8 cellular contexts compared by ENCODE assay signal in the genomic region with DNA sequence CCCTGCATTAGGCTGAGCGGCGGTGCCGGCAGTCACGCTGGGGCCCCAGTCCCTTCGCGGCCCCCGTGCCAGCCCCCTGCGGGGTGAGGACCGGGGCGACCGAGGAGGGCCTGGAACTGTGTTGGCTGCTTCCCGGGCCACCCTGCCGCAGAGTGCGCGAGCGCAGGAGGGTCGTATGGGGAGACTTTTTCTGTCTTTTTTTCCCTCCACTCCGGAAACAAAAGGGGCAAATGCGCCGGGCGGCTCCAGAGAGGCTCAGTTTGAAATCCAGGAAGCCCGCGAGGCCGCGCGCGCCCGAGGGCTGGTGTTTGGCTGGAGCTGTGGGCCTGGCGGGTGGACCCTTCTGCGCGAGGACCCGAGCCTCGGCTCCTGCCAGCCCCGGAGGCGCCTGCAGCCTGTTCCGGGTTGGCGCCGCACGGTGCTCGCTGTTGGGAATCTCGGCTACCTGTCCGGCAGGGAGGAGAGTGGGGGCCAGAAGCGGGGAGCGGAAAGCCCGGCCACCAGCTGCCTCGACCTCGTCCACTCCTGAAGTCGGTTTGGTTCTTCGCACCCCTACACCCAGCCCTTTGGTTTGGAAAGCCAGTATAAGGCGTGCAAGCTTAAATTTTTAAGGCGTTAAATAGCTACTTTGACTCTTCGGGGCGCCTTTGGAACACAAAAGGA. TPM values are rescaled to one million over a fixed set of nuclear protein-coding genes. Genes with fewer than 3 reads are reported as not detected.
DNase-seq lines count a peak whose midpoint lies in the region; ATAC-seq and TF ChIP-seq lines count a peak whose summit lies in the region.

No MANE protein-coding gene starts in this region.

- H3K36me3 ChIP-seq in right atrium auricular region: no peaks in the 10 kb centered on the region

- H3K27me3 Mint-ChIP-seq in activated naive CD8-positive, alpha-beta T cell: peaks cover 39% of the 10 kb centered on the region

- peaks cover 0 to 61% of the 10 kb centered on the region in 2 donors for H3K4me1 ChIP-seq in right atrium auricular region

- H3K27ac ChIP-seq in right atrium auricular region: peak overlapping the region; percentile 86 to 88

- H3K9me3 Mint-ChIP-seq in activated naive CD8-positive, alpha-beta T cell (ENCODE audit: low read depth): no peaks in the 10 kb centered on the region

- H3K4me1 Mint-ChIP-seq in activated naive CD8-positive, alpha-beta T cell (ENCODE audit: low read depth): peaks cover 45% of the 10 kb centered on the region

- ATAC-seq in sciatic nerve: peak; percentile 7
- ATAC-seq in HG02759 (IDR thresholded peaks at IDR 0.05; ENCODE audit: unreplicated experiment): no peak

- POLR2A ChIA-PET in HEK293T (lab: Yijun Ruan, JAX): interaction anchor here (0.9 to 2.1 kb wide), 13 partner anchors 9 to 164 kb away, joined by 3 to 11 read pairs (median 4); a partner anchor contains a TSS

- H3K27me3 ChIP-seq in right atrium auricular region: no peaks in the 10 kb centered on the region

- H3K4me3 ChIP-seq in AG09309 (ENCODE audit: control insufficient read depth, low read depth, low read length) (peak overlapping the region; percentile 74), right atrium auricular region (peak overlapping the region; percentile 62 to 69)

- TF ChIP-seq CTCF in AG09309 (IDR thresholded peaks at IDR 0.05; ENCODE audit: control insufficient read depth, insufficient read depth, low read depth, low read length, missing control alignments): no peak
- no peak for TF ChIP-seq CTCF in right atrium auricular region (IDR thresholded peaks at IDR 0.05)

- H3K9me3 ChIP-seq in right atrium auricular region: no peaks in the 10 kb centered on the region

- intact Hi-C loops in sciatic nerve (cut with DNase I): loop anchor here (2.0 kb wide), 1 partner anchor 22 kb away; no protein-coding TSS in a partner anchor

- H3K4me3 Mint-ChIP-seq in activated naive CD8-positive, alpha-beta T cell: peak overlapping the region; percentile 73

- CTCF ChIA-PET in HEK293T (lab: Yijun Ruan, JAX): interaction anchor here (0.6 to 0.7 kb wide), 2 partner anchors 23 to 137 kb away, joined by 3 read pairs; no protein-coding TSS in a partner anchor

- DNase-seq in AG09309 (ENCODE audit: low read depth) (no peak), HEK293T (ENCODE audit: extremely low spot score) (peak; percentile 39), right atrium auricular region (ENCODE audit: low spot score) (no peak), sciatic nerve (ENCODE audit: low spot score) (no peak), SHP77 (lab: John Stamatoyannopoulos, UW) (no peak), SW 1271 (lab: John Stamatoyannopoulos, UW) (no peak)

- no peaks in the 10 kb centered on the region for H3K36me3 Mint-ChIP-seq in activated naive CD8-positive, alpha-beta T cell

- H3K27ac Mint-ChIP-seq in activated naive CD8-positive, alpha-beta T cell: no peak overlapping the region

TF ChIP-seq in HEK293T, 16 proteins besides CTCF, POLR2A, EP300 and RAD21:
- TF ChIP-seq HDGF (IDR thresholded peaks at IDR 0.05; ENCODE audit: borderline replicate concordance) (no peak), L3MBTL2 (conservative IDR thresholded peaks at IDR 0.05) (peak; percentile 44; the same call in 1 of the 2 replicates), ELF4 (IDR thresholded peaks at IDR 0.05) (no peak)
- TF ChIP-seq, protein P1, sequence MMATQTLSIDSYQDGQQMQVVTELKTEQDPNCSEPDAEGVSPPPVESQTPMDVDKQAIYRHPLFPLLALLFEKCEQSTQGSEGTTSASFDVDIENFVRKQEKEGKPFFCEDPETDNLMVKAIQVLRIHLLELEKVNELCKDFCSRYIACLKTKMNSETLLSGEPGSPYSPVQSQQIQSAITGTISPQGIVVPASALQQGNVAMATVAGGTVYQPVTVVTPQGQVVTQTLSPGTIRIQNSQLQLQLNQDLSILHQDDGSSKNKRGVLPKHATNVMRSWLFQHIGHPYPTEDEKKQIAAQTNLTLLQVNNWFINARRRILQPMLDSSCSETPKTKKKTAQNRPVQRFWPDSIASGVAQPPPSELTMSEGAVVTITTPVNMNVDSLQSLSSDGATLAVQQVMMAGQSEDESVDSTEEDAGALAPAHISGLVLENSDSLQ (IDR thresholded peaks at IDR 0.05): no peak

RNA-seq across cellular contexts. Expression of a gene that starts 0.7 kb away (rescaled TPM):
- 10 to 100 TPM; 26.1 to 28.1 TPM for total RNA-seq in right atrium auricular region
- total RNA-seq in sciatic nerve: 101 TPM
